In genomic region chr10:84565881-84566280, GRCh38 we compare ENCODE assay signal across 35 cellular contexts.
"Had no signal": no experiment of that assay in that cellular context is flagged by ENCODE, and none has a peak within 500 bp of the region (broad histone marks: within the 10 kb centered on the region; RNA-seq: fewer than 3 reads in every experiment).

No MANE protein-coding gene starts in this region.

- H3K9me3 Mint-ChIP-seq: activated B cell treated with CpG ODN at 0.5 μM for 24 hours; activated CD4-positive, alpha-beta memory T cell treated with anti-CD3 and anti-CD28 coated beads for 36 hours; activated CD4-positive, alpha-beta T cell treated with anti-CD3 and anti-CD28 coated beads, Interleukin-2, amount 10 ng/mL, durations not matched to agents 24 days and 14 days; activated CD8-positive, alpha-beta T cell treated with anti-CD3 and anti-CD28 coated beads for 36 hours; activated naive CD4-positive, alpha-beta T cell treated with anti-CD3 and anti-CD28 coated beads for 36 hours; activated naive CD4-positive, alpha-beta T cell treated with anti-CD3 and anti-CD28 coated beads, Interleukin-2, amount 50 U/mL, for 72 hours; activated naive CD8-positive, alpha-beta T cell treated with anti-CD3 and anti-CD28 coated beads for 36 hours; activated T-cell treated with anti-CD3 and anti-CD28 coated beads, Interleukin-2, amount 50 U/mL, for 4 hours; activated T-helper 1 cell treated with anti-CD3 and anti-CD28 coated beads, Interleukin-12 subunit alpha, Interleukin-12 subunit beta, Interleukin-2, Interleukin-4 antibody, amounts not matched to agents 30 ng/mL and 10 ng/mL and 1 ng/mL, durations not matched to agents 14 hours and 24 hours and 36 hours; activated T-helper 17 cell treated with anti-CD3 and anti-CD28 coated beads, Interleukin-2, amount 50 U/mL, for 72 hours; T-helper 1 cell treated with Interleukin-12 subunit alpha and Interleukin-12 subunit beta and Interleukin-4 antibody, amounts not matched to agents 30 μg/mL and 1 μg/mL, for 36 hours had no signal

- H3K36me3 Mint-ChIP-seq: activated CD4-positive, alpha-beta memory T cell treated with anti-CD3 and anti-CD28 coated beads for 36 hours; activated naive CD4-positive, alpha-beta T cell treated with anti-CD3 and anti-CD28 coated beads, Interleukin-2, amount 50 U/mL, for 72 hours; activated naive CD8-positive, alpha-beta T cell treated with anti-CD3 and anti-CD28 coated beads for 36 hours had no signal

- H3K4me1 ChIP-seq: adrenal gland, body of pancreas, breast epithelium had no signal

- H3K27me3 ChIP-seq: body of pancreas, brain microvascular endothelial cell had no signal

- H3K27ac Mint-ChIP-seq: activated B cell treated with CpG ODN at 0.5 μM for 24 hours; activated CD4-positive, alpha-beta memory T cell treated with anti-CD3 and anti-CD28 coated beads for 36 hours; activated CD4-positive, alpha-beta T cell treated with anti-CD3 and anti-CD28 coated beads, Interleukin-2, amount 10 ng/mL, durations not matched to agents 24 days and 14 days; activated CD8-positive, alpha-beta T cell treated with anti-CD3 and anti-CD28 coated beads for 36 hours; activated naive CD4-positive, alpha-beta T cell treated with anti-CD3 and anti-CD28 coated beads for 36 hours; activated naive CD4-positive, alpha-beta T cell treated with anti-CD3 and anti-CD28 coated beads, Interleukin-2, amount 50 U/mL, for 72 hours; activated naive CD8-positive, alpha-beta T cell treated with anti-CD3 and anti-CD28 coated beads for 36 hours; activated T-cell treated with anti-CD3 and anti-CD28 coated beads, Interleukin-2, amount 50 U/mL, for 72 hours; activated T-helper 1 cell treated with anti-CD3 and anti-CD28 coated beads, Interleukin-12 subunit alpha, Interleukin-12 subunit beta, Interleukin-2, Interleukin-4 antibody, amounts not matched to agents 30 ng/mL and 10 ng/mL and 1 ng/mL, durations not matched to agents 14 hours and 24 hours and 36 hours; activated T-helper 17 cell treated with anti-CD3 and anti-CD28 coated beads, Interleukin-2, amount 50 U/mL, for 72 hours; T-helper 1 cell treated with Interleukin-12 subunit alpha and Interleukin-12 subunit beta and Interleukin-4 antibody, amounts not matched to agents 30 μg/mL and 1 μg/mL, for 36 hours; T-helper 2 cell treated with Interferon-gamma antibody and Interleukin-4, amounts not matched to agents 5 μg/mL and 100 μg/mL, for 36 hours had no signal

- H3K36me3 ChIP-seq: adrenal gland, brain microvascular endothelial cell, breast epithelium had no signal

- H3K27ac ChIP-seq: adrenal gland, body of pancreas, brain microvascular endothelial cell, breast epithelium, VCaP had no signal

- H3K4me3 ChIP-seq: adrenal gland, body of pancreas, breast epithelium had no signal

- DNase-seq: activated B cell treated with CpG ODN at 0.5 μM for 24 hours; activated CD4-positive, alpha-beta memory T cell treated with anti-CD3 and anti-CD28 coated beads for 36 hours; activated CD4-positive, alpha-beta T cell treated with anti-CD3 and anti-CD28 coated beads for 4 hours; activated CD4-positive, alpha-beta T cell treated with anti-CD3 and anti-CD28 coated beads, Interleukin-2, amount 10 ng/mL, durations not matched to agents 24 days and 14 days; activated CD4-positive, alpha-beta T cell treated with anti-CD3 and anti-CD28 coated beads, Interleukin-2, amount 50 U/mL, for 1 hour; activated CD4-positive, alpha-beta T cell treated with anti-CD3 and anti-CD28 coated beads, Interleukin-2, amount 50 U/mL, for 4 hours; activated CD4-positive, CD25-positive, alpha-beta regulatory T cell treated with anti-CD3 and anti-CD28 coated beads, Interleukin-2, amount 50 U/mL, for 72 hours; activated CD8-positive, alpha-beta memory T cell treated with anti-CD3 and anti-CD28 coated beads, Interleukin-2, amount 50 U/mL, for 4 hours; activated CD8-positive, alpha-beta T cell treated with anti-CD3 and anti-CD28 coated beads for 36 hours; activated effector memory CD4-positive, alpha-beta T cell treated with anti-CD3 and anti-CD28 coated beads, Interleukin-2, amount 50 U/mL, for 16 hours; activated gamma-delta T cell treated with Interleukin-2 at 50 U/mL for 16 hours; activated naive CD4-positive, alpha-beta T cell; activated naive CD4-positive, alpha-beta T cell treated with anti-CD3 and anti-CD28 coated beads for 36 hours; activated naive CD4-positive, alpha-beta T cell treated with anti-CD3 and anti-CD28 coated beads, Interleukin-2, amount 50 U/mL, for 16 hours; activated naive CD8-positive, alpha-beta T cell treated with anti-CD3 and anti-CD28 coated beads for 36 hours; activated T-cell treated with anti-CD3 and anti-CD28 coated beads for 4 hours; activated T-cell treated with anti-CD3 and anti-CD28 coated beads, Interleukin-2, amount 50 U/mL, for 1 hour; activated T-cell treated with anti-CD3 and anti-CD28 coated beads, Interleukin-2, amount 50 U/mL, for 4 hours; activated T-cell treated with anti-CD3 and anti-CD28 coated beads, Interleukin-2, amount 50 U/mL, for 72 hours; adrenal gland; amniotic stem cell; aorta; body of pancreas; brain microvascular endothelial cell; central memory CD4-positive, alpha-beta T cell; T-helper 1 cell; T-helper 2 cell; T-helper 9 cell had no signal

- H3K4me1 Mint-ChIP-seq: activated CD4-positive, alpha-beta T cell treated with anti-CD3 and anti-CD28 coated beads, Interleukin-2, amount 10 ng/mL, durations not matched to agents 24 days and 14 days; activated naive CD8-positive, alpha-beta T cell treated with anti-CD3 and anti-CD28 coated beads for 36 hours; activated T-helper 17 cell treated with anti-CD3 and anti-CD28 coated beads, Interleukin-2, amount 50 U/mL, for 72 hours had no signal

- H3K4me3 Mint-ChIP-seq: activated B cell treated with CpG ODN at 0.5 μM for 24 hours; activated CD4-positive, alpha-beta memory T cell treated with anti-CD3 and anti-CD28 coated beads for 36 hours; activated CD4-positive, alpha-beta T cell treated with anti-CD3 and anti-CD28 coated beads, Interleukin-2, amount 10 ng/mL, durations not matched to agents 24 days and 14 days; activated CD8-positive, alpha-beta T cell treated with anti-CD3 and anti-CD28 coated beads for 36 hours; activated naive CD4-positive, alpha-beta T cell treated with anti-CD3 and anti-CD28 coated beads for 36 hours; activated naive CD8-positive, alpha-beta T cell treated with anti-CD3 and anti-CD28 coated beads for 36 hours; activated T-cell treated with anti-CD3 and anti-CD28 coated beads, Interleukin-2, amount 50 U/mL, for 4 hours; activated T-cell treated with anti-CD3 and anti-CD28 coated beads, Interleukin-2, amount 50 U/mL, for 72 hours; activated T-helper 1 cell treated with anti-CD3 and anti-CD28 coated beads, Interleukin-12 subunit alpha, Interleukin-12 subunit beta, Interleukin-2, Interleukin-4 antibody, amounts not matched to agents 30 ng/mL and 10 ng/mL and 1 ng/mL, durations not matched to agents 14 hours and 24 hours and 36 hours; activated T-helper 17 cell treated with anti-CD3 and anti-CD28 coated beads, Interleukin-2, amount 50 U/mL, for 72 hours; T-helper 1 cell treated with Interleukin-12 subunit alpha and Interleukin-12 subunit beta and Interleukin-4 antibody, amounts not matched to agents 30 μg/mL and 1 μg/mL, for 36 hours; T-helper 2 cell treated with Interferon-gamma antibody and Interleukin-4, amounts not matched to agents 5 μg/mL and 100 μg/mL, for 36 hours had no signal

- ATAC-seq: activated CD8-positive, alpha-beta T cell treated with anti-CD3 and anti-CD28 coated beads for 36 hours; activated naive CD4-positive, alpha-beta T cell treated with anti-CD3 and anti-CD28 coated beads, Interleukin-2, amount 50 U/mL, for 72 hours; activated T-cell treated with anti-CD3 and anti-CD28 coated beads, Interleukin-2, amount 50 U/mL, for 4 hours; activated T-cell treated with anti-CD3 and anti-CD28 coated beads, Interleukin-2, amount 50 U/mL, for 72 hours; activated T-helper 17 cell treated with anti-CD3 and anti-CD28 coated beads, Interleukin-2, amount 50 U/mL, for 72 hours; body of pancreas had no signal

- H3K9me3 ChIP-seq: adrenal gland, body of pancreas, breast epithelium had no signal
